ENCODE assay signal across 10 cellular contexts in the genomic region with DNA sequence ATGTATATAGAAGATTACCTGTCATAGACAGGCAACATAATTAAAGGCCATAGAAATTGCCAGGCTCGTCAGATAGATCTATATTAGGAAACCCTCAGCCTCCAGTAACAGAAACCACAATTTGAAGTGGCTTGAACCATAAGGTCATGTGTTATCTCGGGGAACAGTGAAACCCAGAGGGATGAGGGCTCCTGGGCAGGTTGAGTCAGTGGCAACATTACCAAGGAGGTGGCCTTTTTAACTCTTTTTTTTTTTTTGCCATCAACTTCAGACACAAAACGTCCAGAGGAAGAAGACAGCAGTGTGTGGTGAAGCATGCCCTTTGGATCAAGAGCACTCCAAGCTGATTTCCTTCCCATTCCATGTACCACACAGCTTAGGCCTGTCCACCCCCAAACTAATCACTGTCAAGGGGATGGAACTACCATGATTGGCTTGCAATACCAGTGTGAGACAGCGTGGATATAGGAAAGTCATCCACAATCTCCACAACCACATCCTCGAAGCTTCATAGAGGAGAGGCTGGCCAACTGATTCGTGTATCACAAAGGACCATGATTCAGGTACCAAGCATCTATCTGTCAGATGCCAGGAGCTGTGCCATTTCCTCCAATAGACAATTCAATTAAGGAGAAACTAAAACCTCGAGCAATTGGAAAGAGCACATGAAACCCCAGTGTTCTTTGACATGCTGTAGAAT. TPM values are rescaled to one million over a fixed set of nuclear protein-coding genes. Genes with fewer than 3 reads are reported as not detected.
DNase-seq lines count a peak whose midpoint lies in the region; ATAC-seq and TF ChIP-seq lines count a peak whose summit lies in the region.
"Had no signal": no experiment of that assay in that cellular context is flagged by ENCODE, and none has a peak within 500 bp of the region (broad histone marks: within the 10 kb centered on the region; RNA-seq: fewer than 3 reads in every experiment).

No MANE protein-coding gene starts in this region.

- no peaks in the 10 kb centered on the region for H3K36me3 ChIP-seq in testis (ENCODE audit: low read depth, missing control alignments)
- H3K36me3 ChIP-seq: pancreas, thyroid gland had no signal

- H3K4me1 ChIP-seq in testis: peaks cover 5% of the 10 kb centered on the region
- H3K4me1 ChIP-seq: pancreas had no signal

- 61 to 76% methylated on average over 6 to 7 of the region's 7 CpGs for WGBS in testis, 2 donors

- H3K9me3 ChIP-seq in testis: no peaks in the 10 kb centered on the region
- H3K9me3 ChIP-seq: pancreas, thyroid gland had no signal

- TF ChIP-seq POLR2A in testis (IDR thresholded peaks at IDR 0.05): no peak

- TF ChIP-seq CTCF in brain (conservative IDR thresholded peaks at IDR 0.05) (no peak), osteocyte (IDR thresholded peaks at IDR 0.05) (no peak), testis (IDR thresholded peaks at IDR 0.05) (no peak)

- peaks cover 15% of the 10 kb centered on the region for H3K4me1 Mint-ChIP-seq in activated CD4-positive, alpha-beta T cell treated with anti-CD3 and anti-CD28 coated beads, Interleukin-2, amount 10 ng/mL, durations not matched to agents 24 days and 14 days
- H3K4me1 Mint-ChIP-seq in brain (peaks cover 25% of the 10 kb centered on the region), osteocyte (ENCODE audit: unreplicated experiment) (peaks cover 15% of the 10 kb centered on the region)

- H3K9me3 Mint-ChIP-seq in activated CD4-positive, alpha-beta T cell treated with anti-CD3 and anti-CD28 coated beads, Interleukin-2, amount 10 ng/mL, durations not matched to agents 24 days and 14 days: no peaks in the 10 kb centered on the region
- H3K9me3 Mint-ChIP-seq in brain (peaks cover 0 to 6% (median 0%) of the 10 kb centered on the region in 5 experiments), osteocyte (ENCODE audit: unreplicated experiment) (no peaks in the 10 kb centered on the region)

- intact Hi-C loops in activated CD4-positive, alpha-beta T cell treated with anti-CD3 and anti-CD28 coated beads, Interleukin-2, amount 10 ng/mL, durations not matched to agents 24 days and 14 days (cut with micrococcal nuclease): no loop called here
- intact Hi-C loops in testis (cut with DNase I; ENCODE audit: low total_unique reads): no loop called here

- H3K27me3 Mint-ChIP-seq in activated CD4-positive, alpha-beta T cell treated with anti-CD3 and anti-CD28 coated beads, Interleukin-2, amount 10 ng/mL, durations not matched to agents 24 days and 14 days: peaks cover 56% of the 10 kb centered on the region
- H3K27me3 Mint-ChIP-seq in brain (peaks cover 40% of the 10 kb centered on the region), osteocyte (ENCODE audit: unreplicated experiment) (peaks cover 2% of the 10 kb centered on the region)

- no peak overlapping the region for H3K27ac ChIP-seq in testis
- H3K27ac ChIP-seq: pancreas had no signal

- peaks cover 2% of the 10 kb centered on the region for H3K36me3 Mint-ChIP-seq in activated CD4-positive, alpha-beta T cell treated with anti-CD3 and anti-CD28 coated beads, Interleukin-2, amount 10 ng/mL, durations not matched to agents 24 days and 14 days (ENCODE audit: low read depth)
- no peaks in the 10 kb centered on the region for H3K36me3 Mint-ChIP-seq in brain
- H3K36me3 Mint-ChIP-seq in osteocyte (ENCODE audit: unreplicated experiment): peaks cover 4% of the 10 kb centered on the region

- H3K27me3 ChIP-seq in testis: no peaks in the 10 kb centered on the region
- H3K27me3 ChIP-seq: pancreas, thyroid gland had no signal

- H3K4me3 Mint-ChIP-seq in activated CD4-positive, alpha-beta T cell treated with anti-CD3 and anti-CD28 coated beads, Interleukin-2, amount 10 ng/mL, durations not matched to agents 24 days and 14 days: peak overlapping the region; percentile 82
- peak overlapping the region; percentile 90 to 96 (median 93) for H3K4me3 Mint-ChIP-seq in brain
- peak overlapping the region; percentile 82 for H3K4me3 Mint-ChIP-seq in osteocyte (ENCODE audit: unreplicated experiment)

- no peak for ATAC-seq in GM21367 (IDR thresholded peaks at IDR 0.05; ENCODE audit: unreplicated experiment)
- ATAC-seq in GM21360 (IDR thresholded peaks at IDR 0.05; ENCODE audit: unreplicated experiment): no peak

- H3K27ac Mint-ChIP-seq in activated CD4-positive, alpha-beta T cell treated with anti-CD3 and anti-CD28 coated beads, Interleukin-2, amount 10 ng/mL, durations not matched to agents 24 days and 14 days: no peak overlapping the region
- H3K27ac Mint-ChIP-seq in brain (peak overlapping the region in 3 of 5 experiments; percentile 56 to 71 (median 68)), osteocyte (ENCODE audit: unreplicated experiment) (peak overlapping the region; percentile 68)

- no peak overlapping the region for H3K4me3 ChIP-seq in testis

- no peak for DNase-seq in activated CD4-positive, alpha-beta T cell treated with anti-CD3 and anti-CD28 coated beads, Interleukin-2, amount 10 ng/mL, durations not matched to agents 24 days and 14 days
- DNase-seq in activated CD4-positive, alpha-beta T cell treated with anti-CD3 and anti-CD28 coated beads, Interleukin-2, amount 50 U/mL, for 4 hours: no peak
- DNase-seq in MV-4-11 (lab: John Stamatoyannopoulos, UW) (peak; percentile 22), osteocyte (ENCODE audit: extremely low spot score, unreplicated experiment) (no peak), testis (no peak)
- DNase-seq: pancreas had no signal

RNA-seq across cellular contexts. Expression of a gene that starts 1.0 kb away (rescaled TPM):
- total RNA-seq in activated CD4-positive, alpha-beta T cell treated with anti-CD3 and anti-CD28 coated beads, Interleukin-2, amount 10 ng/mL, durations not matched to agents 24 days and 14 days: 1.9 TPM in 2 replicates
- 1.7 TPM for polyA plus RNA-seq in brain (ENCODE audit: insufficient read depth, low read depth, low replicate concordance)
- total RNA-seq in osteocyte: 18.2 and 20.0 TPM in 2 replicates
- 1 to 10 TPM; 5.6 to 7.6 TPM for total RNA-seq in testis
- 2.6 TPM for polyA plus RNA-seq in testis (ENCODE audit: insufficient read depth, low read depth, low replicate concordance)

RNA-seq across cellular contexts. Expression of a gene that starts 22.9 kb away (rescaled TPM):
- total RNA-seq in activated CD4-positive, alpha-beta T cell treated with anti-CD3 and anti-CD28 coated beads, Interleukin-2, amount 10 ng/mL, durations not matched to agents 24 days and 14 days: 0.14 TPM in 1 of 2 replicates, not detected in the other
- polyA plus RNA-seq in brain (ENCODE audit: insufficient read depth, low read depth, low replicate concordance) (3.3 TPM), testis (ENCODE audit: insufficient read depth, low read depth, low replicate concordance) (13.5 TPM)
- total RNA-seq in osteocyte (0.70 and 0.84 TPM in 2 replicates), testis (10 to 100 TPM in 1 of 2 donors, 1 to 10 TPM in 1; 9.1 to 18.5 TPM)

RNA-seq across cellular contexts. Expression of a gene that starts 34.3 kb away (rescaled TPM):
- total RNA-seq in activated CD4-positive, alpha-beta T cell treated with anti-CD3 and anti-CD28 coated beads, Interleukin-2, amount 10 ng/mL, durations not matched to agents 24 days and 14 days: 1.6 and 2.1 TPM in 2 replicates
- polyA plus RNA-seq in brain (ENCODE audit: insufficient read depth, low read depth, low replicate concordance): 6.5 TPM
- total RNA-seq in osteocyte: 4.6 and 5.6 TPM in 2 replicates
- 10 to 100 TPM; 12.3 to 15.0 TPM for total RNA-seq in testis
- polyA plus RNA-seq in testis (ENCODE audit: insufficient read depth, low read depth, low replicate concordance): 31.8 TPM

RNA-seq across cellular contexts. Expression of a gene that starts 34.3 kb away (rescaled TPM):
- total RNA-seq in activated CD4-positive, alpha-beta T cell treated with anti-CD3 and anti-CD28 coated beads, Interleukin-2, amount 10 ng/mL, durations not matched to agents 24 days and 14 days: not detected in 2 replicates
- 0.32 TPM for polyA plus RNA-seq in brain (ENCODE audit: insufficient read depth, low read depth, low replicate concordance)
- total RNA-seq in osteocyte: 0.19 TPM in 1 of 2 replicates, not detected in the other
- 10 to 100 TPM in 1 of 2 donors, 1 to 10 TPM in 1; 8.1 to 12.3 TPM for total RNA-seq in testis
- 31.9 TPM for polyA plus RNA-seq in testis (ENCODE audit: insufficient read depth, low read depth, low replicate concordance)
